In the genomic region with DNA sequence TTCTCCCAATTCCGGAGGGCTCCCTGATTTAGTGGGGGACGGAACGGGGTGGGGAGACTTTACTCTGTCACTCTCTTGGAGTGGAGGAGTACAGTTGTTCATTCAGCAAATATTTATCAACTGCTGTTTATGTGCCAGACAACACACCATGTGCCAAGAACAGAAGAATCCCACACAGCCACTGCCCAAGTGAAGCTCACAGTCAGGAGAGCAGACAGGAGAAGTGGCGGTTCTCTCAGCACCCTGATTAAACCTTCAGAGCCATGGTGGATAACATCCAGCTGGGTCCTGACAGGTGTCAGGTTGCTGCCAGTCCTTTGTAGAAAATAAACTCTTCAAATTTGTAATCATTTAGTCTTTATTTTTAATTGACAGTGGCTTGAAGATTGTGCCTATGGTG, we compare ENCODE assay signal across 14 cellular contexts.
DNase-seq lines count a peak whose midpoint lies in the region; ATAC-seq and TF ChIP-seq lines count a peak whose summit lies in the region.
"Had no signal": no experiment of that assay in that cellular context is flagged by ENCODE, and none has a peak within 500 bp of the region (broad histone marks: within the 10 kb centered on the region; RNA-seq: fewer than 3 reads in every experiment).

No MANE protein-coding gene starts in this region.

- no peak for TF ChIP-seq POLR2A in testis (IDR thresholded peaks at IDR 0.05)

- DNase-seq in Right ventricle myocardium superior, result no peak
- no peak for DNase-seq in left ventricle myocardium inferior
- DNase-seq in fibroblast of pulmonary artery (ENCODE audit: low read depth), result peak; percentile 5
- peak in 1 of 3 donors; percentile 37 for DNase-seq in right cardiac atrium
- peak; percentile 41 for DNase-seq in testis
- DNase-seq: BE2C; CD8-positive, alpha-beta memory T cell; DMS53; GF-D8 had no signal

- TF ChIP-seq CTCF in left ventricle myocardium inferior (IDR thresholded peaks at IDR 0.05; ENCODE audit: borderline replicate concordance) (no peak), fibroblast of pulmonary artery (IDR thresholded peaks at IDR 0.05; ENCODE audit: low read length, missing control alignments) (no peak), testis (IDR thresholded peaks at IDR 0.05) (no peak)

- ATAC-seq in Right ventricle myocardium superior (ENCODE audit: poor library complexity) (peak; percentile 98), right cardiac atrium (peak; percentile 26 to 84), HG03159 (IDR thresholded peaks at IDR 0.05; ENCODE audit: unreplicated experiment) (no peak), GM19395 (IDR thresholded peaks at IDR 0.05; ENCODE audit: unreplicated experiment) (no peak)
- ATAC-seq: A549 had no signal

- H3K9me3 ChIP-seq in left ventricle myocardium inferior (replicated peaks) (peaks cover 32% of the 10 kb centered on the region), right cardiac atrium (ENCODE audit: control insufficient read depth, low read length) (no peaks in the 10 kb centered on the region), testis (no peaks in the 10 kb centered on the region)
- H3K9me3 ChIP-seq: A549, BE2C had no signal

- H3K27me3 ChIP-seq in left ventricle myocardium inferior (ENCODE audit: low read depth) (no peaks in the 10 kb centered on the region), right cardiac atrium (ENCODE audit: control insufficient read depth, insufficient read depth) (no peaks in the 10 kb centered on the region), testis (no peaks in the 10 kb centered on the region)
- H3K27me3 ChIP-seq: BE2C had no signal

- H3K4me3 ChIP-seq in left ventricle myocardium inferior, result no peak overlapping the region
- no peak overlapping the region for H3K4me3 ChIP-seq in fibroblast of pulmonary artery (replicated peaks; ENCODE audit: low read depth, low read length)
- no peak overlapping the region for H3K4me3 ChIP-seq in right cardiac atrium (ENCODE audit: low read length)
- no peak overlapping the region for H3K4me3 ChIP-seq in testis
- H3K4me3 ChIP-seq: A549, HAP-1 had no signal

- intact Hi-C loops in Right ventricle myocardium superior (cut with DNase I) (no loop called here), left ventricle myocardium inferior (cut with micrococcal nuclease) (no loop called here), right cardiac atrium (cut with DNase I) (no loop called here), testis (cut with DNase I; ENCODE audit: low total_unique reads) (no loop called here)

- WGBS in right cardiac atrium, result 40% methylated on average over 4 of the region's 4 CpGs
- 55 to 75% methylated on average over 4 of the region's 4 CpGs for WGBS in testis, 2 donors

- no peak overlapping the region for H3K27ac ChIP-seq in left ventricle myocardium inferior (replicated peaks)
- H3K27ac ChIP-seq in right cardiac atrium (ENCODE audit: low read length), result no peak overlapping the region
- H3K27ac ChIP-seq in testis, result no peak overlapping the region
- H3K27ac ChIP-seq: A549, HL-60 had no signal

- H3K36me3 ChIP-seq in left ventricle myocardium inferior (no peaks in the 10 kb centered on the region), testis (ENCODE audit: low read depth, missing control alignments) (no peaks in the 10 kb centered on the region)
- H3K36me3 ChIP-seq: BE2C, HAP-1 had no signal

- H3K4me1 ChIP-seq in left ventricle myocardium inferior (peaks cover 3% of the 10 kb centered on the region), right cardiac atrium (ENCODE audit: control insufficient read depth, insufficient read depth, low read length) (no peaks in the 10 kb centered on the region), testis (no peaks in the 10 kb centered on the region)
- H3K4me1 ChIP-seq: A549, BE2C, HAP-1 had no signal

Comparison
In these comparisons a context has a peak if more than half of its experiments do, and no peak if none do; other contexts are left out.
1. ATAC-seq: peak in Right ventricle myocardium superior (single experiment) and right cardiac atrium (2 of 2); none in HG03159 (single experiment) and GM19395 (single experiment).
2. DNase-seq: peak in fibroblast of pulmonary artery (single experiment) and testis (single experiment); none in Right ventricle myocardium superior (single experiment) and left ventricle myocardium inferior (single experiment).